8 cellular contexts compared by ENCODE assay signal in genomic region chr7:140231779-140232491, GRCh38. TPM values are rescaled to one million over a fixed set of nuclear protein-coding genes. Genes with fewer than 3 reads are reported as not detected.
A peak's percentile ranks its signal among the peaks of the same experiment; 100 is the strongest.
DNase-seq lines count a peak whose midpoint lies in the region; ATAC-seq and TF ChIP-seq lines count a peak whose summit lies in the region.

No MANE protein-coding gene starts in this region.

- no peaks in the 10 kb centered on the region for H3K9me3 Mint-ChIP-seq in central memory CD8-positive, alpha-beta T cell
- H3K9me3 Mint-ChIP-seq in natural killer cell = no peaks in the 10 kb centered on the region

- H3K27ac ChIP-seq in C4-2B = peak overlapping the region; percentile 17; the same call in 1 of the 2 replicates

- TF ChIP-seq CTCF in C4-2B (conservative IDR thresholded peaks at IDR 0.05) = no peak
- no peak for TF ChIP-seq CTCF in natural killer cell (IDR thresholded peaks at IDR 0.05)

- DNase-seq in NAMALWA (ENCODE audit: low spot score) (peak; percentile 48), natural killer cell (no peak), amniotic stem cell (lab: John Stamatoyannopoulos, UW) (no peak), UCSD-AML1 (lab: John Stamatoyannopoulos, UW; ENCODE audit: unreplicated experiment) (no peak)
- DNase-seq in central memory CD8-positive, alpha-beta T cell (ENCODE audit: low spot score in 2 of 2) = no peak
- no peak for DNase-seq in stimulated activated naive CD4-positive, alpha-beta T cell treated with Interleukin-2 at 50 U/mL for 16 hours (lab: John Stamatoyannopoulos, UW)

- H3K27me3 Mint-ChIP-seq in central memory CD8-positive, alpha-beta T cell = no peaks in the 10 kb centered on the region
- peaks cover 0 to 3% of the 10 kb centered on the region in 2 donors for H3K27me3 Mint-ChIP-seq in natural killer cell (ENCODE audit: low read depth in 2 of 2)

- H3K27ac Mint-ChIP-seq in central memory CD8-positive, alpha-beta T cell (ENCODE audit: low read depth) = peak overlapping the region; percentile 99
- peak overlapping the region; percentile 94 to 98 for H3K27ac Mint-ChIP-seq in natural killer cell

- peaks cover 27% of the 10 kb centered on the region for H3K4me1 Mint-ChIP-seq in central memory CD8-positive, alpha-beta T cell
- peaks cover 27 to 34% of the 10 kb centered on the region in 2 donors for H3K4me1 Mint-ChIP-seq in natural killer cell

- H3K36me3 Mint-ChIP-seq in central memory CD8-positive, alpha-beta T cell (ENCODE audit: insufficient read depth) = peaks cover 20% of the 10 kb centered on the region
- H3K36me3 Mint-ChIP-seq in natural killer cell = no peaks in the 10 kb centered on the region

- ATAC-seq in central memory CD8-positive, alpha-beta T cell (replicated peaks; ENCODE audit: extremely low read depth, poor library complexity, severe bottlenecking) = no peak
- ATAC-seq in natural killer cell (no peak), HG02973 (IDR thresholded peaks at IDR 0.05; ENCODE audit: unreplicated experiment) (no peak)

- H3K4me3 Mint-ChIP-seq in central memory CD8-positive, alpha-beta T cell = peak overlapping the region; percentile 88
- peak overlapping the region; percentile 93 for H3K4me3 Mint-ChIP-seq in natural killer cell

- intact Hi-C loops in natural killer cell (cut with micrococcal nuclease) = loop anchor here (1.0 to 2.0 kb wide), 2 partner anchors 21 to 57 kb away; no protein-coding TSS in a partner anchor

RNA-seq across cellular contexts. Expression of gene KDM7A, which starts 55.2 kb away (rescaled TPM):
- total RNA-seq in natural killer cell = 10 to 100 TPM; 25.2 to 38.1 (median 36.1) TPM
